Comparison of ENCODE assay signal across 2 cellular contexts in the genomic region with DNA sequence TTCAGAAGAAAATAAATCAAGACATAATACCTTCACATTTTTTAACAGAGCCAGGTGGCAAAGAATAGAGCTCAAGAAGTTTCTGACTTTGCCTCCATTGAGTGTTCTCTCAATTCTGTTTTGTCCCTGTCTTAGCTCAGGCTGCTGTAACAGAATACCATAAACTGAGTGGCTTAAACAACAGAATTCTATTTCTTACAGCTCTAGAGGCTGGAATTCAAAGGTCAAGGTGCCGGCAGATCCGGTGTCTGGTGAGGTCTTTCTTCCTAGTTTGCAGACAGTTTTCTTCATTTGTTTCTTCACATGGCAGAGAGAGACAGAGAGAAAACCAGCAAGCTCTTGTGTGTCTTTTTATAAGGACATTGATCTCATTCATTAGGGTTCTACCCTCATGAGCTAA.
TF ChIP-seq lines count a peak whose summit lies in the region.

No MANE protein-coding gene starts in this region.

TF ChIP-seq in A549, 52 proteins besides CTCF, POLR2A, EP300 and RAD21:
- TF ChIP-seq, protein P1, sequence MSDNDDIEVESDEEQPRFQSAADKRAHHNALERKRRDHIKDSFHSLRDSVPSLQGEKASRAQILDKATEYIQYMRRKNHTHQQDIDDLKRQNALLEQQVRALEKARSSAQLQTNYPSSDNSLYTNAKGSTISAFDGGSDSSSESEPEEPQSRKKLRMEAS (IDR thresholded peaks at IDR 0.05) = no peak
- TF ChIP-seq ESRRA (IDR thresholded peaks at IDR 0.05; ENCODE audit: borderline replicate concordance, low read length) (no peak), JUNB (IDR thresholded peaks at IDR 0.05) (no peak), RCOR1 (IDR thresholded peaks at IDR 0.05; ENCODE audit: low read depth, low read length) (no peak), KDM5A (IDR thresholded peaks at IDR 0.05) (no peak), USF2 (IDR thresholded peaks at IDR 0.05) (no peak), BHLHE40 (IDR thresholded peaks at IDR 0.05; ENCODE audit: low read depth, low read length) (no peak), CBX2 (IDR thresholded peaks at IDR 0.05; ENCODE audit: borderline replicate concordance, low read depth) (no peak), KDM1A (IDR thresholded peaks at IDR 0.05; ENCODE audit: low read depth) (no peak), CHD2 (IDR thresholded peaks at IDR 0.05; ENCODE audit: low read length, partially characterized antibody) (no peak), GATA3 (IDR thresholded peaks at IDR 0.05; ENCODE audit: borderline replicate concordance) (no peak), BCL3 (IDR thresholded peaks at IDR 0.05) (no peak), RNF2 (IDR thresholded peaks at IDR 0.05; ENCODE audit: borderline replicate concordance, low read depth) (no peak), CHD4 (IDR thresholded peaks at IDR 0.05; ENCODE audit: borderline replicate concordance) (no peak), TP53 (CRISPR knock-in tag; IDR thresholded peaks at IDR 0.05) (no peak), MAZ (IDR thresholded peaks at IDR 0.05; ENCODE audit: borderline replicate concordance, low read depth, low read length) (no peak), HOXB13 (CRISPR knock-in tag; IDR thresholded peaks at IDR 0.05; ENCODE audit: low read depth) (no peak)
- TF ChIP-seq, protein P2, sequence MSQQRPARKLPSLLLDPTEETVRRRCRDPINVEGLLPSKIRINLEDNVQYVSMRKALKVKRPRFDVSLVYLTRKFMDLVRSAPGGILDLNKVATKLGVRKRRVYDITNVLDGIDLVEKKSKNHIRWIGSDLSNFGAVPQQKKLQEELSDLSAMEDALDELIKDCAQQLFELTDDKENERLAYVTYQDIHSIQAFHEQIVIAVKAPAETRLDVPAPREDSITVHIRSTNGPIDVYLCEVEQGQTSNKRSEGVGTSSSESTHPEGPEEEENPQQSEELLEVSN (IDR thresholded peaks at IDR 0.05; ENCODE audit: borderline replicate concordance, low read depth) = no peak
- TF ChIP-seq, protein P3, sequence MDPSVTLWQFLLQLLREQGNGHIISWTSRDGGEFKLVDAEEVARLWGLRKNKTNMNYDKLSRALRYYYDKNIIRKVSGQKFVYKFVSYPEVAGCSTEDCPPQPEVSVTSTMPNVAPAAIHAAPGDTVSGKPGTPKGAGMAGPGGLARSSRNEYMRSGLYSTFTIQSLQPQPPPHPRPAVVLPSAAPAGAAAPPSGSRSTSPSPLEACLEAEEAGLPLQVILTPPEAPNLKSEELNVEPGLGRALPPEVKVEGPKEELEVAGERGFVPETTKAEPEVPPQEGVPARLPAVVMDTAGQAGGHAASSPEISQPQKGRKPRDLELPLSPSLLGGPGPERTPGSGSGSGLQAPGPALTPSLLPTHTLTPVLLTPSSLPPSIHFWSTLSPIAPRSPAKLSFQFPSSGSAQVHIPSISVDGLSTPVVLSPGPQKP (IDR thresholded peaks at IDR 0.05; ENCODE audit: low read depth, low read length) = no peak
- TF ChIP-seq, protein P4, sequence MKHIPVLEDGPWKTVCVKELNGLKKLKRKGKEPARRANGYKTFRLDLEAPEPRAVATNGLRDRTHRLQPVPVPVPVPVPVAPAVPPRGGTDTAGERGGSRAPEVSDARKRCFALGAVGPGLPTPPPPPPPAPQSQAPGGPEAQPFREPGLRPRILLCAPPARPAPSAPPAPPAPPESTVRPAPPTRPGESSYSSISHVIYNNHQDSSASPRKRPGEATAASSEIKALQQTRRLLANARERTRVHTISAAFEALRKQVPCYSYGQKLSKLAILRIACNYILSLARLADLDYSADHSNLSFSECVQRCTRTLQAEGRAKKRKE (CRISPR knock-in tag; IDR thresholded peaks at IDR 0.05; ENCODE audit: low read depth) = no peak

TF ChIP-seq in IMR-90, 13 proteins besides CTCF, POLR2A, EP300 and RAD21:
- TF ChIP-seq RCOR1 (IDR thresholded peaks at IDR 0.05; ENCODE audit: insufficient replicate concordance, low read length) (no peak), CEBPB (IDR thresholded peaks at IDR 0.05; ENCODE audit: low read depth, low read length) (no peak), BHLHE40 (IDR thresholded peaks at IDR 0.05; ENCODE audit: low read depth, low read length) (no peak), RFX5 (IDR thresholded peaks at IDR 0.05; ENCODE audit: low read depth, low read length) (no peak), MAZ (IDR thresholded peaks at IDR 0.05; ENCODE audit: borderline replicate concordance, low read depth, low read length) (no peak), USF2 (IDR thresholded peaks at IDR 0.05; ENCODE audit: low read depth, low read length) (no peak), MAFK (IDR thresholded peaks at IDR 0.05; ENCODE audit: low read depth, low read length) (no peak), CHD1 (IDR thresholded peaks at IDR 0.05; ENCODE audit: low read depth, low read length) (no peak), MXI1 (IDR thresholded peaks at IDR 0.05; ENCODE audit: borderline replicate concordance, low read depth, low read length) (no peak), SMC3 (IDR thresholded peaks at IDR 0.05; ENCODE audit: low read depth, low read length) (no peak), FOS (IDR thresholded peaks at IDR 0.05; ENCODE audit: low read depth, low read length) (no peak), NFE2L2 (IDR thresholded peaks at IDR 0.05; ENCODE audit: low read depth, low read length) (no peak)
- TF ChIP-seq, protein P3 (IDR thresholded peaks at IDR 0.05; ENCODE audit: borderline replicate concordance, low read depth, low read length) = no peak
